In the genomic region with DNA sequence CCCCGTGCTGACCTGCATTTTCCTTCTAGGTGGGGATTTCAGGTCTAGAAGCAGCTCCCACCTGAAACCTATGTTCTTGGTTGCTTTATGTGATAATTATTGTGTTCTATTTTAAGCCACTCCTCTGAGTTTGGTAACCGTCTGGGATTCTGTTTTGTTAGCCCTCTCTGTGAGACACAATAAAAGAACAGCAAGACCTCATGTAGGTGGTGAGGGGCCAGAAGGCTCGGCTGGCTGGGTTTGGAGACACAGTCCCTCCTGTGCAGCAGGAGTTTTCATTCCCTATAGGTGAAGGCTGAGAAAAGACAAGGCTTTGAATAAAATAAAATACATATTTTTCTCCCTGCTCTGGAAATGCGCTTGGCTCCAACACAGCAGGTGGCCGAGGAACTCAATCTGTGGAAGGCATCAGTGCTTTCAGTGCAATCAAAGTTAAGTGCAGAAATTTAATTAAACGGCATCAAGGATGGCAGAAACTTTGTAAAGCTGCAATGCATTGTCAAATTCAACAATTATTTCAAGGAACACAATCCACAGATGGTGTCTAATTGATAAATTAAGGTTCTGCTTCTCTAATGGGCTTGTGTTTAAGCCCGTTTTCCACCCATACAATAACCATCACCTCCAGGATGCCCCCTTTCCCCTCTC, we compare ENCODE assay signal across 1 cellular context.
TF ChIP-seq lines count a peak whose summit lies in the region.

No MANE protein-coding gene starts in this region.

TF ChIP-seq in GM23338, 12 proteins besides CTCF, POLR2A, EP300 and RAD21 (continued from another document):
- TF ChIP-seq, protein P1, sequence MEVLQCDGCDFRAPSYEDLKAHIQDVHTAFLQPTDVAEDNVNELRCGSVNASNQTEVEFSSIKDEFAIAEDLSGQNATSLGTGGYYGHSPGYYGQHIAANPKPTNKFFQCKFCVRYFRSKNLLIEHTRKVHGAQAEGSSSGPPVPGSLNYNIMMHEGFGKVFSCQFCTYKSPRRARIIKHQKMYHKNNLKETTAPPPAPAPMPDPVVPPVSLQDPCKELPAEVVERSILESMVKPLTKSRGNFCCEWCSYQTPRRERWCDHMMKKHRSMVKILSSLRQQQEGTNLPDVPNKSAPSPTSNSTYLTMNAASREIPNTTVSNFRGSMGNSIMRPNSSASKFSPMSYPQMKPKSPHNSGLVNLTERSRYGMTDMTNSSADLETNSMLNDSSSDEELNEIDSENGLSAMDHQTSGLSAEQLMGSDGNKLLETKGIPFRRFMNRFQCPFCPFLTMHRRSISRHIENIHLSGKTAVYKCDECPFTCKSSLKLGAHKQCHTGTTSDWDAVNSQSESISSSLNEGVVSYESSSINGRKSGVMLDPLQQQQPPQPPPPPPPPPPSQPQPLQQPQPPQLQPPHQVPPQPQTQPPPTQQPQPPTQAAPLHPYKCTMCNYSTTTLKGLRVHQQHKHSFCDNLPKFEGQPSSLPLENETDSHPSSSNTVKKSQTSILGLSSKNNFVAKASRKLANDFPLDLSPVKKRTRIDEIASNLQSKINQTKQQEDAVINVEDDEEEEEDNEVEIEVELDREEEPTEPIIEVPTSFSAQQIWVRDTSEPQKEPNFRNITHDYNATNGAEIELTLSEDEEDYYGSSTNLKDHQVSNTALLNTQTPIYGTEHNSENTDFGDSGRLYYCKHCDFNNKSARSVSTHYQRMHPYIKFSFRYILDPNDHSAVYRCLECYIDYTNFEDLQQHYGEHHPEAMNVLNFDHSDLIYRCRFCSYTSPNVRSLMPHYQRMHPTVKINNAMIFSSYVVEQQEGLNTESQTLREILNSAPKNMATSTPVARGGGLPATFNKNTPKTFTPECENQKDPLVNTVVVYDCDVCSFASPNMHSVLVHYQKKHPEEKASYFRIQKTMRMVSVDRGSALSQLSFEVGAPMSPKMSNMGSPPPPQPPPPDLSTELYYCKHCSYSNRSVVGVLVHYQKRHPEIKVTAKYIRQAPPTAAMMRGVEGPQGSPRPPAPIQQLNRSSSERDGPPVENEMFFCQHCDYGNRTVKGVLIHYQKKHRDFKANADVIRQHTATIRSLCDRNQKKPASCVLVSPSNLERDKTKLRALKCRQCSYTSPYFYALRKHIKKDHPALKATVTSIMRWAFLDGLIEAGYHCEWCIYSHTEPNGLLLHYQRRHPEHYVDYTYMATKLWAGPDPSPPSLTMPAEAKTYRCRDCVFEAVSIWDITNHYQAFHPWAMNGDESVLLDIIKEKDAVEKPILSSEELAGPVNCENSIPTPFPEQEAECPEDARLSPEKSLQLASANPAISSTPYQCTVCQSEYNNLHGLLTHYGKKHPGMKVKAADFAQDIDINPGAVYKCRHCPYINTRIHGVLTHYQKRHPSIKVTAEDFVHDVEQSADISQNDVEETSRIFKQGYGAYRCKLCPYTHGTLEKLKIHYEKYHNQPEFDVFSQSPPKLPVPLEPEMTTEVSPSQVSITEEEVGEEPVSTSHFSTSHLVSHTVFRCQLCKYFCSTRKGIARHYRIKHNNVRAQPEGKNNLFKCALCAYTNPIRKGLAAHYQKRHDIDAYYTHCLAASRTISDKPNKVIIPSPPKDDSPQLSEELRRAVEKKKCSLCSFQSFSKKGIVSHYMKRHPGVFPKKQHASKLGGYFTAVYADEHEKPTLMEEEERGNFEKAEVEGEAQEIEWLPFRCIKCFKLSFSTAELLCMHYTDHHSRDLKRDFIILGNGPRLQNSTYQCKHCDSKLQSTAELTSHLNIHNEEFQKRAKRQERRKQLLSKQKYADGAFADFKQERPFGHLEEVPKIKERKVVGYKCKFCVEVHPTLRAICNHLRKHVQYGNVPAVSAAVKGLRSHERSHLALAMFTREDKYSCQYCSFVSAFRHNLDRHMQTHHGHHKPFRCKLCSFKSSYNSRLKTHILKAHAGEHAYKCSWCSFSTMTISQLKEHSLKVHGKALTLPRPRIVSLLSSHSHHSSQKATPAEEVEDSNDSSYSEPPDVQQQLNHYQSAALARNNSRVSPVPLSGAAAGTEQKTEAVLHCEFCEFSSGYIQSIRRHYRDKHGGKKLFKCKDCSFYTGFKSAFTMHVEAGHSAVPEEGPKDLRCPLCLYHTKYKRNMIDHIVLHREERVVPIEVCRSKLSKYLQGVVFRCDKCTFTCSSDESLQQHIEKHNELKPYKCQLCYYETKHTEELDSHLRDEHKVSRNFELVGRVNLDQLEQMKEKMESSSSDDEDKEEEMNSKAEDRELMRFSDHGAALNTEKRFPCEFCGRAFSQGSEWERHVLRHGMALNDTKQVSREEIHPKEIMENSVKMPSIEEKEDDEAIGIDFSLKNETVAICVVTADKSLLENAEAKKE (CRISPR knock-in tag; IDR thresholded peaks at IDR 0.05) = no peak
- TF ChIP-seq NANOG (IDR thresholded peaks at IDR 0.05; ENCODE audit: borderline replicate concordance) (no peak), EZH2phosphoT487 (IDR thresholded peaks at IDR 0.05; ENCODE audit: unreplicated experiment) (no peak)
- TF ChIP-seq, protein P2, sequence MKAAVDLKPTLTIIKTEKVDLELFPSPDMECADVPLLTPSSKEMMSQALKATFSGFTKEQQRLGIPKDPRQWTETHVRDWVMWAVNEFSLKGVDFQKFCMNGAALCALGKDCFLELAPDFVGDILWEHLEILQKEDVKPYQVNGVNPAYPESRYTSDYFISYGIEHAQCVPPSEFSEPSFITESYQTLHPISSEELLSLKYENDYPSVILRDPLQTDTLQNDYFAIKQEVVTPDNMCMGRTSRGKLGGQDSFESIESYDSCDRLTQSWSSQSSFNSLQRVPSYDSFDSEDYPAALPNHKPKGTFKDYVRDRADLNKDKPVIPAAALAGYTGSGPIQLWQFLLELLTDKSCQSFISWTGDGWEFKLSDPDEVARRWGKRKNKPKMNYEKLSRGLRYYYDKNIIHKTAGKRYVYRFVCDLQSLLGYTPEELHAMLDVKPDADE (IDR thresholded peaks at IDR 0.05) = no peak
